In genomic region chr10:22252801-22253577, GRCh38 we compare ENCODE assay signal across 8 cellular contexts.
A peak's percentile ranks its signal among the peaks of the same experiment; 100 is the strongest.
DNase-seq lines count a peak whose midpoint lies in the region; ATAC-seq and TF ChIP-seq lines count a peak whose summit lies in the region.

No MANE protein-coding gene starts in this region.

- H3K4me3 Mint-ChIP-seq in central memory CD8-positive, alpha-beta T cell = peak overlapping the region; percentile 90

- in situ Hi-C loops in GM13977 (cut with MboI; ENCODE audit: low pct_unique_long_range_greater_than_20kb, low sequenced_read_pairs, unreplicated experiment) = no loop called here

- H3K36me3 Mint-ChIP-seq in central memory CD8-positive, alpha-beta T cell (ENCODE audit: insufficient read depth) = peaks cover 20% of the 10 kb centered on the region

- H3K36me3 ChIP-seq in WERI-Rb-1 = no peaks in the 10 kb centered on the region

- ATAC-seq in HG02852 (IDR thresholded peaks at IDR 0.05; ENCODE audit: unreplicated experiment) = peak; percentile 20
- ATAC-seq in central memory CD8-positive, alpha-beta T cell (replicated peaks; ENCODE audit: extremely low read depth, poor library complexity, severe bottlenecking) = peak; percentile 10

- H3K9me3 ChIP-seq in WERI-Rb-1 (ENCODE audit: severe bottlenecking) = no peaks in the 10 kb centered on the region

- H3K27ac Mint-ChIP-seq in central memory CD8-positive, alpha-beta T cell (ENCODE audit: low read depth) = peak overlapping the region; percentile 99

- H3K4me1 Mint-ChIP-seq in central memory CD8-positive, alpha-beta T cell = peaks cover 15% of the 10 kb centered on the region

- TF ChIP-seq CTCF in GM13977 (IDR thresholded peaks at IDR 0.05; ENCODE audit: extremely low read depth, insufficient read depth, missing control alignments) (no peak), WERI-Rb-1 (IDR thresholded peaks at IDR 0.05; ENCODE audit: low read depth, low read length) (no peak)

- H3K27me3 Mint-ChIP-seq in central memory CD8-positive, alpha-beta T cell = no peaks in the 10 kb centered on the region

- DNase-seq in GM13977 (ENCODE audit: low spot score) (peak; percentile 63), WERI-Rb-1 (peak; percentile 11), left kidney (ENCODE audit: low read depth, low spot score) (peak; percentile 75), NCI-H2107 (lab: John Stamatoyannopoulos, UW) (no peak), NCI-H2227 treated with DMSO at 0.1 percent for 48 hours (lab: John Stamatoyannopoulos, UW) (no peak)
- peak; percentile 42 to 55 for DNase-seq in central memory CD8-positive, alpha-beta T cell (ENCODE audit: low spot score in 2 of 2)
- peak; percentile 23 to 36 for DNase-seq in stimulated activated CD4-positive, alpha-beta T cell treated with anti-CD3 and anti-CD28 coated beads, Interleukin-1b, Interleukin-23, amount 100 ng/mL, for 4 hours (ENCODE audit: low read depth in 2 of 2)

- peak overlapping the region; percentile 76 for H3K4me3 ChIP-seq in WERI-Rb-1 (ENCODE audit: low read depth, low read length)

- H3K27me3 ChIP-seq in WERI-Rb-1 (ENCODE audit: insufficient read depth, low read depth, severe bottlenecking) = no peaks in the 10 kb centered on the region

- H3K27ac ChIP-seq in WERI-Rb-1 = peak overlapping the region; percentile 51

- H3K9me3 Mint-ChIP-seq in central memory CD8-positive, alpha-beta T cell = no peaks in the 10 kb centered on the region

Comparison
In these comparisons a context has a peak if more than half of its experiments do, and no peak if none do; other contexts are left out.
1. DNase-seq: peak in GM13977 (single experiment), WERI-Rb-1 (single experiment), central memory CD8-positive, alpha-beta T cell (2 of 2), left kidney (single experiment) and stimulated activated CD4-positive, alpha-beta T cell treated with anti-CD3 and anti-CD28 coated beads, Interleukin-1b, Interleukin-23, amount 100 ng/mL, for 4 hours (2 of 2); none in NCI-H2107 (single experiment) and NCI-H2227 treated with DMSO at 0.1 percent for 48 hours (single experiment).